Comparison of ENCODE assay signal across 17 cellular contexts in genomic region chr1:99650773-99651437, GRCh38. TPM values are rescaled to one million over a fixed set of nuclear protein-coding genes. Genes with fewer than 3 reads are reported as not detected.
DNase-seq lines count a peak whose midpoint lies in the region; ATAC-seq, FAIRE-seq and TF ChIP-seq lines count a peak whose summit lies in the region.
"Had no signal": no experiment of that assay in that cellular context is flagged by ENCODE, and none has a peak within 500 bp of the region (broad histone marks: within the 10 kb centered on the region; RNA-seq: fewer than 3 reads in every experiment).

No MANE protein-coding gene starts in this region.

- H3K9me3 ChIP-seq in GM23248 (ENCODE audit: low read depth) (no peaks in the 10 kb centered on the region), astrocyte (ENCODE audit: insufficient read depth, low read depth, low read length) (no peaks in the 10 kb centered on the region), PC-3 (ENCODE audit: low read length) (no peaks in the 10 kb centered on the region)
- H3K9me3 ChIP-seq: BE2C had no signal

- whole genome bisulfite sequencing in GM23248 (ENCODE audit: low coverage in 1 of 2, low lambda C conversion rate in 2 of 2, missing lambda C conversion rate in 2 of 2), 2 experiments, result 63% methylated on average over 3 of the region's 3 CpGs

- H3K4me2 ChIP-seq in GM23248 (ENCODE audit: unreplicated experiment), result no peak overlapping the region
- no peak overlapping the region for H3K4me2 ChIP-seq in astrocyte (ENCODE audit: low read length)
- H3K4me2 ChIP-seq in PC-3 (ENCODE audit: low read length), result no peak overlapping the region

- H3K9me3 Mint-ChIP-seq in astrocyte (ENCODE audit: unreplicated experiment), result no peaks in the 10 kb centered on the region
- H3K9me3 Mint-ChIP-seq: activated T-helper 1 cell treated with anti-CD3 and anti-CD28 coated beads, Interleukin-12 subunit alpha, Interleukin-12 subunit beta, Interleukin-2, Interleukin-4 antibody, amounts not matched to agents 30 ng/mL and 10 ng/mL and 1 ng/mL, durations not matched to agents 14 hours and 24 hours and 36 hours; endodermal cell had no signal

- no peak for ATAC-seq in PC-3
- ATAC-seq: Panc1 had no signal

- no peak overlapping the region for H3K4me3 ChIP-seq in GM23248
- H3K4me3 ChIP-seq in astrocyte (ENCODE audit: insufficient read depth, low read depth, low read length), result no peak overlapping the region
- H3K4me3 ChIP-seq in fibroblast of pulmonary artery (replicated peaks; ENCODE audit: low read depth, low read length), result no peak overlapping the region
- H3K4me3 ChIP-seq in retinal pigment epithelial cell (ENCODE audit: low read length), result no peak overlapping the region
- no peak overlapping the region for H3K4me3 ChIP-seq in PC-3 (ENCODE audit: low read length)

- no peak overlapping the region for H3K9ac ChIP-seq in GM23248
- no peak overlapping the region for H3K9ac ChIP-seq in astrocyte (ENCODE audit: low read length)
- H3K9ac ChIP-seq in PC-3 (ENCODE audit: low read length), result no peak overlapping the region

- peak; percentile 55 for FAIRE-seq in astrocyte (lab: Jason Lieb, UNC)

- peak; percentile 51 for DNase-seq in GM23248
- DNase-seq in astrocyte (ENCODE audit: low read depth), result peak; percentile 64
- DNase-seq in fibroblast of pulmonary artery (ENCODE audit: low read depth), result peak; percentile 80
- peak; percentile 77 for DNase-seq in retinal pigment epithelial cell (ENCODE audit: low read depth)
- DNase-seq in activated T-cell treated with anti-CD3 and anti-CD28 coated beads, Interleukin-2, amount 50 U/mL, for 48 hours, result no peak
- no peak for DNase-seq in PC-3
- DNase-seq in NCI-H446 (lab: John Stamatoyannopoulos, UW), result no peak
- no peak for DNase-seq in GM10266 (ENCODE audit: extremely low spot score)
- DNase-seq: aorta, BE2C, endodermal cell, HCEC 1CT, NCI-H1092, occipital lobe had no signal

- H3K27ac Mint-ChIP-seq in astrocyte (ENCODE audit: unreplicated experiment), result no peak overlapping the region
- H3K27ac Mint-ChIP-seq: activated T-helper 1 cell treated with anti-CD3 and anti-CD28 coated beads, Interleukin-12 subunit alpha, Interleukin-12 subunit beta, Interleukin-2, Interleukin-4 antibody, amounts not matched to agents 30 ng/mL and 10 ng/mL and 1 ng/mL, durations not matched to agents 14 hours and 24 hours and 36 hours; endodermal cell had no signal

- no peaks in the 10 kb centered on the region for H3K36me3 Mint-ChIP-seq in astrocyte (ENCODE audit: low read depth, unreplicated experiment)

- H2AFZ ChIP-seq in GM23248 (no peak overlapping the region), astrocyte (ENCODE audit: low read depth, low read length) (no peak overlapping the region), PC-3 (ENCODE audit: low read length) (no peak overlapping the region)

- no peak overlapping the region for H3K4me3 Mint-ChIP-seq in astrocyte (ENCODE audit: unreplicated experiment)
- H3K4me3 Mint-ChIP-seq: activated T-helper 1 cell treated with anti-CD3 and anti-CD28 coated beads, Interleukin-12 subunit alpha, Interleukin-12 subunit beta, Interleukin-2, Interleukin-4 antibody, amounts not matched to agents 30 ng/mL and 10 ng/mL and 1 ng/mL, durations not matched to agents 14 hours and 24 hours and 36 hours; endodermal cell had no signal

- no TSS peak for BruUV-seq in PC-3 (replicated peaks; lab: Mats Ljungman, UMichigan)

- CTCF ChIA-PET in PC-3 (lab: Charles Lee), result no interaction called here

- intact Hi-C loops in PC-3 (cut with micrococcal nuclease), result no loop called here

- no peaks in the 10 kb centered on the region for H4K20me1 ChIP-seq in GM23248 (ENCODE audit: insufficient read depth)
- no peaks in the 10 kb centered on the region for H4K20me1 ChIP-seq in astrocyte (ENCODE audit: insufficient read depth, low read length)
- H4K20me1 ChIP-seq in PC-3 (ENCODE audit: low read length), result no peaks in the 10 kb centered on the region

- H3K36me3 ChIP-seq in GM23248 (ENCODE audit: low read depth), result no peaks in the 10 kb centered on the region
- H3K36me3 ChIP-seq in astrocyte (ENCODE audit: insufficient read depth, low read length), result no peaks in the 10 kb centered on the region
- no peaks in the 10 kb centered on the region for H3K36me3 ChIP-seq in PC-3 (ENCODE audit: low read depth, low read length)
- H3K36me3 ChIP-seq: BE2C had no signal

- no peaks in the 10 kb centered on the region for H3K79me2 ChIP-seq in GM23248 (ENCODE audit: insufficient read depth)
- H3K79me2 ChIP-seq in astrocyte (ENCODE audit: insufficient read depth, low read length), result no peaks in the 10 kb centered on the region
- H3K79me2 ChIP-seq in PC-3 (ENCODE audit: low read length), result peaks cover 8% of the 10 kb centered on the region; the same call in 1 of the 2 replicates

- H3K9me2 ChIP-seq in GM23248 (ENCODE audit: insufficient read depth) (no peaks in the 10 kb centered on the region), PC-3 (replicated peaks; ENCODE audit: low read length) (no peaks in the 10 kb centered on the region)

- in situ Hi-C loops in GM23248 (cut with MboI), result no loop called here

- H3F3A ChIP-seq in GM23248 (ENCODE audit: insufficient read depth), result no peaks in the 10 kb centered on the region
- no peaks in the 10 kb centered on the region for H3F3A ChIP-seq in PC-3 (ENCODE audit: low read length, unreplicated experiment)

- no peak overlapping the region for H3K27ac ChIP-seq in GM23248
- no peak overlapping the region for H3K27ac ChIP-seq in astrocyte (ENCODE audit: low read depth, low read length)
- no peak overlapping the region for H3K27ac ChIP-seq in PC-3 (ENCODE audit: low read length)

- H3K4me1 ChIP-seq in GM23248 (ENCODE audit: insufficient read depth) (peaks cover 25% of the 10 kb centered on the region; the same call in 1 of the 2 replicates), astrocyte (ENCODE audit: insufficient read depth, low read length) (peaks cover 18% of the 10 kb centered on the region), PC-3 (ENCODE audit: insufficient read depth, low read length) (peaks cover 17% of the 10 kb centered on the region)

- POLR2A ChIA-PET in PC-3 (lab: Charles Lee; ENCODE audit: unreplicated experiment), result no interaction called here

- peaks cover 13% of the 10 kb centered on the region for H3K4me1 Mint-ChIP-seq in astrocyte (ENCODE audit: low read depth, unreplicated experiment)

- TF ChIP-seq CTCF in astrocyte (IDR thresholded peaks at IDR 0.05; ENCODE audit: insufficient read depth, low read depth, low read length) (no peak), fibroblast of pulmonary artery (IDR thresholded peaks at IDR 0.05; ENCODE audit: low read length, missing control alignments) (no peak), retinal pigment epithelial cell (conservative IDR thresholded peaks at IDR 0.05; ENCODE audit: low read depth, low read length) (no peak), PC-3 (conservative IDR thresholded peaks at IDR 0.05; ENCODE audit: low read depth, low read length) (no peak), GM10266 (IDR thresholded peaks at IDR 0.05; ENCODE audit: control insufficient read depth, insufficient read depth, low read depth, missing control alignments) (no peak)

- H3K27me3 ChIP-seq in GM23248 (replicated peaks; ENCODE audit: insufficient read depth), result no peaks in the 10 kb centered on the region
- H3K27me3 ChIP-seq in astrocyte (ENCODE audit: insufficient read depth, low read length), result no peaks in the 10 kb centered on the region
- H3K27me3 ChIP-seq in PC-3 (ENCODE audit: low read length), result no peaks in the 10 kb centered on the region
- H3K27me3 ChIP-seq: BE2C had no signal

- H3K27me3 Mint-ChIP-seq in astrocyte (ENCODE audit: low read depth, unreplicated experiment), result no peaks in the 10 kb centered on the region

RNA-seq across cellular contexts. Expression of gene PALMD, which starts 5.0 kb away (rescaled TPM):
- total RNA-seq in GM23248 (2014; rRNA removed; shearing (Covaris generic)), result 0.11 TPM in 1 of 2 replicates, not detected in the other
- 0.09 and 0.10 TPM in 2 replicates for polyA plus RNA-seq in GM23248 (2016; fragmentation: Nextera tagmentation; extraction: Ambion mirVana)
- total RNA-seq in astrocyte (0.41 and 0.58 TPM in 2 replicates), PC-3 (2014; rRNA removed) (8.0 and 8.2 TPM in 2 replicates)
- total RNA-seq: activated T-helper 1 cell treated with anti-CD3 and anti-CD28 coated beads, Interleukin-12 subunit alpha, Interleukin-12 subunit beta, Interleukin-2, Interleukin-4 antibody, amounts not matched to agents 30 ng/mL and 10 ng/mL and 1 ng/mL, durations not matched to agents 14 hours and 24 hours and 36 hours; T-helper 2 cell treated with Interferon-gamma antibody and Interleukin-4, amounts not matched to agents 100 ng/mL and 5 ng/mL, for 36 hours had no signal

Comparison
In these comparisons a context has a peak if more than half of its experiments do, and no peak if none do; other contexts are left out.
1. DNase-seq: peak in GM23248 (single experiment), astrocyte (single experiment), fibroblast of pulmonary artery (single experiment) and retinal pigment epithelial cell (single experiment); none in activated T-cell treated with anti-CD3 and anti-CD28 coated beads, Interleukin-2, amount 50 U/mL, for 48 hours (0 of 2), PC-3 (single experiment), NCI-H446 (0 of 2) and GM10266 (single experiment).